9 cellular contexts compared by ENCODE assay signal in the genomic region with DNA sequence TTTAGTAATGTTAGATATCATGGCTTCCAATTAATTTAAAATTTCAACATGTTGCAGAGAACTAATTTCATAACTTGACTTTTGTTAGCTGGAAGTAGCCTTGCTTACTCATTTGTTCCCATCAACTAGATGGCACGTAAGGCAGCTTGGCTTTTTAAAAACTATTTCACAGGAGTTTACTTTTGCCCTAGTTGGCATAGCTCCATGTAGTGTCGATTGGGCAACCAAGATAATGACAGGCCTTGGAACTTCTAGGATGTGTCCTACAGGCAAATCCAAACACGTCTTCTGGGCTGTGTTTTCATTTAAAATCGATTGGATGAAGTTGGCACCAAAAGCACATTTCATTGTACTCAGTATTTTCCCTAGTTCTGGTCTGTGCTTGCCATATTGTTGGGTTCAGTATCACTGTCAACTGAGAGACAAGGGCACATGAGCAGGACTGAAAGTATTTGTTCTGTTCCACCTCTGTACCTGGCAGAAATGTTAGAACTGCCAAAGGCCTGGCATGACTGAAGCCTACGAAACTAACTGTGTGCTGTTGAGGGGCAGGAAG. TPM values are rescaled to one million over a fixed set of nuclear protein-coding genes. Genes with fewer than 3 reads are reported as not detected.
DNase-seq lines count a peak whose midpoint lies in the region; ATAC-seq and TF ChIP-seq lines count a peak whose summit lies in the region.
"Had no signal": no experiment of that assay in that cellular context is flagged by ENCODE, and none has a peak within 500 bp of the region (broad histone marks: within the 10 kb centered on the region; RNA-seq: fewer than 3 reads in every experiment).

No MANE protein-coding gene starts in this region.

- no peak overlapping the region for H3K4me3 Mint-ChIP-seq in activated naive CD8-positive, alpha-beta T cell treated with anti-CD3 and anti-CD28 coated beads for 36 hours
- H3K4me3 Mint-ChIP-seq in activated CD4-positive, alpha-beta T cell treated with anti-CD3 and anti-CD28 coated beads for 36 hours = no peak overlapping the region

- H3K9me3 Mint-ChIP-seq in activated naive CD8-positive, alpha-beta T cell treated with anti-CD3 and anti-CD28 coated beads for 36 hours = no peaks in the 10 kb centered on the region
- no peaks in the 10 kb centered on the region for H3K9me3 Mint-ChIP-seq in activated CD4-positive, alpha-beta T cell treated with anti-CD3 and anti-CD28 coated beads for 36 hours (ENCODE audit: low read depth)

- TF ChIP-seq CTCF in breast epithelium (IDR thresholded peaks at IDR 0.05) (no peak), lower leg skin (IDR thresholded peaks at IDR 0.05) (no peak)

- peaks cover 0 to 18% of the 10 kb centered on the region in 2 donors for H3K4me1 ChIP-seq in breast epithelium
- H3K4me1 ChIP-seq: BLaER1 had no signal

- H3K4me1 Mint-ChIP-seq in activated naive CD8-positive, alpha-beta T cell treated with anti-CD3 and anti-CD28 coated beads for 36 hours = peaks cover 9% of the 10 kb centered on the region
- peaks cover 17% of the 10 kb centered on the region for H3K4me1 Mint-ChIP-seq in activated CD4-positive, alpha-beta T cell treated with anti-CD3 and anti-CD28 coated beads for 36 hours

- TF ChIP-seq POLR2A in breast epithelium (IDR thresholded peaks at IDR 0.05) (no peak), lower leg skin (IDR thresholded peaks at IDR 0.05) (no peak)

- intact Hi-C loops in Right ventricle myocardium inferior (cut with DNase I) = loop anchor here (2.0 kb wide), 1 partner anchor 29 kb away; a partner anchor contains a TSS
- intact Hi-C loops in cardiac septum (cut with DNase I) = no loop called here
- intact Hi-C loops in breast epithelium (cut with DNase I; ENCODE audit: low total_unique reads) = no loop called here
- intact Hi-C loops in lower leg skin (cut with DNase I; ENCODE audit: low total_unique reads) = no loop called here
- intact Hi-C loops in activated CD4-positive, alpha-beta T cell treated with anti-CD3 and anti-CD28 coated beads for 36 hours (cut with DNase I, micrococcal nuclease) = no loop called here

- no peaks in the 10 kb centered on the region for H3K9me3 ChIP-seq in breast epithelium
- H3K9me3 ChIP-seq: BLaER1 had no signal

- H3K27ac Mint-ChIP-seq in activated naive CD8-positive, alpha-beta T cell treated with anti-CD3 and anti-CD28 coated beads for 36 hours = no peak overlapping the region
- no peak overlapping the region for H3K27ac Mint-ChIP-seq in activated CD4-positive, alpha-beta T cell treated with anti-CD3 and anti-CD28 coated beads for 36 hours

- peak; percentile 89 for ATAC-seq in Right ventricle myocardium inferior
- no peak for ATAC-seq in activated CD4-positive, alpha-beta T cell treated with anti-CD3 and anti-CD28 coated beads for 36 hours

- H3K4me3 ChIP-seq in breast epithelium (peak overlapping the region in 1 of 3 donors; percentile 21), lower leg skin (ENCODE audit: low read depth, poor library complexity, severe bottlenecking) (no peak overlapping the region)
- H3K4me3 ChIP-seq: BLaER1 had no signal

- CTCF ChIA-PET in activated CD4-positive, alpha-beta T cell treated with anti-CD3 and anti-CD28 coated beads for 36 hours (lab: Charles Lee) = interaction anchor here (1.2 kb wide), 1 partner anchor 56 kb away, joined by 3 read pairs; no protein-coding TSS in a partner anchor

- no peaks in the 10 kb centered on the region for H3K36me3 ChIP-seq in breast epithelium

- H3K27me3 ChIP-seq in breast epithelium = no peaks in the 10 kb centered on the region
- H3K27me3 ChIP-seq: BLaER1 had no signal

- POLR2A ChIA-PET in activated CD4-positive, alpha-beta T cell treated with anti-CD3 and anti-CD28 coated beads for 36 hours (lab: Charles Lee) = no interaction called here

- WGBS in lower leg skin, 2 donors = 14 to 16% methylated on average over 5 of the region's 5 CpGs

- H3K27ac ChIP-seq in breast epithelium = peak overlapping the region; percentile 84 to 86
- H3K27ac ChIP-seq: BLaER1 had no signal

- H3K36me3 Mint-ChIP-seq in activated naive CD8-positive, alpha-beta T cell treated with anti-CD3 and anti-CD28 coated beads for 36 hours = peaks cover 12% of the 10 kb centered on the region
- peaks cover 13% of the 10 kb centered on the region for H3K36me3 Mint-ChIP-seq in activated CD4-positive, alpha-beta T cell treated with anti-CD3 and anti-CD28 coated beads for 36 hours (ENCODE audit: low read depth)

- H3K27me3 Mint-ChIP-seq in activated naive CD8-positive, alpha-beta T cell treated with anti-CD3 and anti-CD28 coated beads for 36 hours = no peaks in the 10 kb centered on the region
- H3K27me3 Mint-ChIP-seq in activated CD4-positive, alpha-beta T cell treated with anti-CD3 and anti-CD28 coated beads for 36 hours = no peaks in the 10 kb centered on the region

- DNase-seq in Right ventricle myocardium inferior (ENCODE audit: missing footprints) (no peak), cardiac septum (ENCODE audit: low spot score) (no peak), breast epithelium (ENCODE audit: low spot score in 2 of 2) (peak; percentile 53 to 89), lower leg skin (ENCODE audit: low spot score in 2 of 2) (peak; percentile 91 to 94), GM19240 (ENCODE audit: insufficient read length, low spot score) (no peak), T-helper 1 cell (no peak)
- DNase-seq in activated naive CD8-positive, alpha-beta T cell treated with anti-CD3 and anti-CD28 coated beads for 36 hours = no peak
- DNase-seq in activated CD4-positive, alpha-beta T cell treated with anti-CD3 and anti-CD28 coated beads for 36 hours = no peak

RNA-seq across cellular contexts. Expression of a gene that starts 29.4 kb away (rescaled TPM):
- total RNA-seq in Right ventricle myocardium inferior (1,782 TPM), cardiac septum (532 TPM), breast epithelium (100 to 1,000 TPM; 139 to 157 (median 147) TPM), lower leg skin (100 to 1,000 TPM; 101 to 139 (median 111) TPM)
- total RNA-seq in activated naive CD8-positive, alpha-beta T cell treated with anti-CD3 and anti-CD28 coated beads for 36 hours = 10 to 100 TPM; 70.2 to 73.2 TPM
- total RNA-seq in activated CD4-positive, alpha-beta T cell treated with anti-CD3 and anti-CD28 coated beads for 36 hours = 10 to 100 TPM; 71.4 to 73.4 TPM

RNA-seq across cellular contexts. Expression of a gene that starts 29.7 kb away (rescaled TPM):
- total RNA-seq in Right ventricle myocardium inferior (764 TPM), cardiac septum (244 TPM), breast epithelium (100 to 1,000 TPM; 139 to 156 (median 141) TPM), lower leg skin (100 to 1,000 TPM; 125 to 170 (median 131) TPM)
- 100 to 1,000 TPM; 119 to 120 TPM for total RNA-seq in activated naive CD8-positive, alpha-beta T cell treated with anti-CD3 and anti-CD28 coated beads for 36 hours
- total RNA-seq in activated CD4-positive, alpha-beta T cell treated with anti-CD3 and anti-CD28 coated beads for 36 hours = 100 to 1,000 TPM; 149 to 154 TPM

Comparison
In these comparisons a context has a peak if more than half of its experiments do, and no peak if none do; other contexts are left out.
1. DNase-seq: peak in breast epithelium (2 of 2) and lower leg skin (2 of 2); none in Right ventricle myocardium inferior (single experiment), cardiac septum (single experiment), GM19240 (single experiment), activated naive CD8-positive, alpha-beta T cell treated with anti-CD3 and anti-CD28 coated beads for 36 hours (single experiment), activated CD4-positive, alpha-beta T cell treated with anti-CD3 and anti-CD28 coated beads for 36 hours (single experiment) and T-helper 1 cell (0 of 5).